8 cellular contexts compared by ENCODE assay signal in genomic region chr17:32909787-32910369, GRCh38. TPM values are rescaled to one million over a fixed set of nuclear protein-coding genes. Genes with fewer than 3 reads are reported as not detected.
DNase-seq lines count a peak whose midpoint lies in the region; ATAC-seq and TF ChIP-seq lines count a peak whose summit lies in the region.

No MANE protein-coding gene starts in this region.

- intact Hi-C loops in tibial artery (cut with DNase I; ENCODE audit: low total_unique reads): loop anchor here (10.0 kb wide), 1 partner anchor 125 kb away; no protein-coding TSS in a partner anchor

- no peaks in the 10 kb centered on the region for H3K9me3 ChIP-seq in tibial artery

- peaks cover 25% of the 10 kb centered on the region for H3K27me3 Mint-ChIP-seq in activated T-cell treated with anti-CD3 and anti-CD28 coated beads, Interleukin-2, amount 50 U/mL, for 24 hours
- H3K27me3 Mint-ChIP-seq in natural killer cell treated with Interleukin-12 subunit alpha and Interleukin-12 subunit beta and Interleukin-15 and Interleukin-18, amount 100 ng/mL, for 72 hours: peaks cover 14 to 26% of the 10 kb centered on the region in 2 donors

- no peak overlapping the region for H3K4me3 Mint-ChIP-seq in activated T-cell treated with anti-CD3 and anti-CD28 coated beads, Interleukin-2, amount 50 U/mL, for 24 hours
- no peak overlapping the region for H3K4me3 Mint-ChIP-seq in natural killer cell treated with Interleukin-12 subunit alpha and Interleukin-12 subunit beta and Interleukin-15 and Interleukin-18, amount 100 ng/mL, for 72 hours

- no peaks in the 10 kb centered on the region for H3K36me3 ChIP-seq in tibial artery

- no peaks in the 10 kb centered on the region for H3K36me3 Mint-ChIP-seq in activated T-cell treated with anti-CD3 and anti-CD28 coated beads, Interleukin-2, amount 50 U/mL, for 24 hours (ENCODE audit: low read depth)
- H3K36me3 Mint-ChIP-seq in natural killer cell treated with Interleukin-12 subunit alpha and Interleukin-12 subunit beta and Interleukin-15 and Interleukin-18, amount 100 ng/mL, for 72 hours: no peaks in the 10 kb centered on the region

- H3K27ac Mint-ChIP-seq in activated T-cell treated with anti-CD3 and anti-CD28 coated beads, Interleukin-2, amount 50 U/mL, for 24 hours: no peak overlapping the region
- peak overlapping the region in 1 of 2 donors; percentile 62 for H3K27ac Mint-ChIP-seq in natural killer cell treated with Interleukin-12 subunit alpha and Interleukin-12 subunit beta and Interleukin-15 and Interleukin-18, amount 100 ng/mL, for 72 hours

- peak; percentile 75 for TF ChIP-seq CTCF in GM10248 (IDR thresholded peaks at IDR 0.05; ENCODE audit: control extremely low read depth, extremely low read depth, low read depth, missing control alignments)
- TF ChIP-seq CTCF in HL-60 (IDR thresholded peaks at IDR 0.05; ENCODE audit: insufficient read depth, low read length): peak; percentile 71
- TF ChIP-seq CTCF in fibroblast of pulmonary artery (IDR thresholded peaks at IDR 0.05; ENCODE audit: low read length, missing control alignments): peak; percentile 88
- peak; percentile 83 to 86 for TF ChIP-seq CTCF in tibial artery (IDR thresholded peaks at IDR 0.05)

- H3K4me3 ChIP-seq in HL-60 (replicated peaks; ENCODE audit: insufficient read depth, low read length) (no peak overlapping the region), fibroblast of pulmonary artery (replicated peaks; ENCODE audit: low read depth, low read length) (no peak overlapping the region), tibial artery (no peak overlapping the region)

- H3K27me3 ChIP-seq in HL-60 (ENCODE audit: insufficient read depth, poor library complexity, severe bottlenecking) (peaks cover 1% of the 10 kb centered on the region), tibial artery (no peaks in the 10 kb centered on the region)

- H3K27ac ChIP-seq in HL-60 (replicated peaks) (no peak overlapping the region), tibial artery (peak overlapping the region in 1 of 2 donors; percentile 12)

- CTCF ChIA-PET in GM10248 (lab: Yijun Ruan, JAX): interaction anchor here (0.6 to 4.9 kb wide), 35 partner anchors 10 to 512 kb away, joined by 3 to 66 read pairs (median 4); partner anchors contain the start of genes MYO1D and PSMD11

- H3K9me3 Mint-ChIP-seq in activated T-cell treated with anti-CD3 and anti-CD28 coated beads, Interleukin-2, amount 50 U/mL, for 24 hours: no peaks in the 10 kb centered on the region
- no peaks in the 10 kb centered on the region for H3K9me3 Mint-ChIP-seq in natural killer cell treated with Interleukin-12 subunit alpha and Interleukin-12 subunit beta and Interleukin-15 and Interleukin-18, amount 100 ng/mL, for 72 hours

- peaks cover 14% of the 10 kb centered on the region for H3K4me1 Mint-ChIP-seq in activated T-cell treated with anti-CD3 and anti-CD28 coated beads, Interleukin-2, amount 50 U/mL, for 24 hours (ENCODE audit: low read depth)
- H3K4me1 Mint-ChIP-seq in natural killer cell treated with Interleukin-12 subunit alpha and Interleukin-12 subunit beta and Interleukin-15 and Interleukin-18, amount 100 ng/mL, for 72 hours (ENCODE audit: low read depth in 2 of 2): peaks cover 9 to 20% of the 10 kb centered on the region in 2 donors

- DNase-seq in GM10248 (ENCODE audit: extremely low spot score) (peak; percentile 79), HL-60 (ENCODE audit: low read depth in 1 of 2, low spot score in 1 of 2) (peak; percentile 16 to 59), NOMO-1 (lab: John Stamatoyannopoulos, UW; ENCODE audit: unreplicated experiment in 2 of 2) (peak; percentile 11 to 44), fibroblast of pulmonary artery (ENCODE audit: low read depth) (peak; percentile 90), tibial artery (peak; percentile 88)
- DNase-seq in activated T-cell treated with anti-CD3 and anti-CD28 coated beads, Interleukin-2, amount 50 U/mL, for 24 hours: peak; percentile 44
- DNase-seq in natural killer cell treated with Interleukin-12 subunit alpha and Interleukin-12 subunit beta and Interleukin-15 and Interleukin-18, amount 100 ng/mL, for 72 hours (ENCODE audit: low spot score): peak; percentile 74

- H3K4me1 ChIP-seq in tibial artery: peaks cover 0 to 20% (median 13%) of the 10 kb centered on the region in 4 donors

- peak; percentile 60 to 78 for ATAC-seq in natural killer cell treated with Interleukin-12 subunit alpha and Interleukin-12 subunit beta and Interleukin-15 and Interleukin-18, amount 100 ng/mL, for 72 hours
- ATAC-seq in GM18519 (IDR thresholded peaks at IDR 0.05; ENCODE audit: low FRiP score, unreplicated experiment): no peak

- POLR2A ChIA-PET in GM10248 (lab: Yijun Ruan, JAX): no interaction called here

RNA-seq across cellular contexts. Expression of gene TMEM98, which starts 18.1 kb away (rescaled TPM):
- total RNA-seq in natural killer cell treated with Interleukin-12 subunit alpha and Interleukin-12 subunit beta and Interleukin-15 and Interleukin-18, amount 100 ng/mL, for 72 hours: under 1 TPM; 0.59 to 0.76 TPM

RNA-seq across cellular contexts. Expression of gene MYO1D, which starts 33.0 kb away (rescaled TPM):
- 10 to 100 TPM; 25.7 to 25.8 TPM for total RNA-seq in natural killer cell treated with Interleukin-12 subunit alpha and Interleukin-12 subunit beta and Interleukin-15 and Interleukin-18, amount 100 ng/mL, for 72 hours

Comparison
In these comparisons a context has a peak if more than half of its experiments do, and no peak if none do; other contexts are left out.
1. DNase-seq: peak in every context shown above with its lines; median percentile 90 in fibroblast of pulmonary artery; 88 in tibial artery; 79 in GM10248; 74 in natural killer cell treated with Interleukin-12 subunit alpha and Interleukin-12 subunit beta and Interleukin-15 and Interleukin-18, amount 100 ng/mL, for 72 hours; 44 in activated T-cell treated with anti-CD3 and anti-CD28 coated beads, Interleukin-2, amount 50 U/mL, for 24 hours; 38 in HL-60; 28 in NOMO-1.